ENCODE assay signal across 8 cellular contexts in the genomic region with DNA sequence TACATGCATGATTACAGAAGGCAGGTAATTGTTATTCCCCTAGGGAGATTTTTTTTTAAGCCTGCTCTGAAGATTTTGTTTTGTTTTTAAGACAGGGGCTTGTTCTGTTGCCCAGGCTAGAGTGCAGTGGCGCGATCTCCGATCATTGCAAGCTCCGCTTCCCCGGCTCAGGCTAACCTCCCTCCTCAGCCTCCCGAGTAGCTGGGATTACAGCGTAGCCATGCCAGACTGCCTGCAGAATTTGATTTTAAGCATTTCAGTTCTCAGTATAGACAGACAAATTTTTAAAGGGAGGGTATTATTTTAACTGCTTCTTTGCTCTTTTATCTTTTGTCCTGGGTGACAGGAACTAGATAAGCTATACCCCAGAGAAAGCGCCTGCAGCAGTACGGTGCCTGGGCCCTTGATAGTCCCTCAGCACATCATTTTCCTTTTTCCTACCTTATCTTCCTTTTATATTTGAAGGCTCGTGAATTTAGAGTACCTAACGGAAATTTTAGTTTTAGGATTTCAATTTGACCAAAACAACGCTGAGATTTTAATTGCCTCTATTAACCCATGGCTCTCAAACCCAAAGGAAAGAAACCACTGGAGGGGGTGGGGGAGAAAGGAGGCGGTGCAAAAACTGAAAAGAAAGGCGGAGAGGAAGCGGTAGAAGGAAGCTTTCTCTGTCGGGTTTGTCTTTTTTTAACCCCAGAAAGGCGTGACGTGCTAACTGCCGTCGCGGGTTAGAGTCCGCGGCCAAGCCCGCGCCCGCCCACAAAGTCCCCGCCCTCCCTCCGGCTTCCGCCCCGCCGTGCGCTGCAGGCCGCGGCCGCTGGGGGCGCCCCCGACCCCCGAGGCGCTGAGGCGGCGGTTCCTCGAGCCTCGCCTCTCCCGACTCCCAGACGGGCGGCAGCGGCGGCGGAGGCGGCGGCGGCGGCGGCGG. TPM values are rescaled to one million over a fixed set of nuclear protein-coding genes. Genes with fewer than 3 reads are reported as not detected.
DNase-seq lines count a peak whose midpoint lies in the region; ATAC-seq and TF ChIP-seq lines count a peak whose summit lies in the region.

A gene (plus strand): TSS at position 886 of the 928 bp plus-strand sequence. CDS start 329 bp downstream, outside the sequence.

- H3K4me3 ChIP-seq in PC-9 = peak within 1 kb of the TSS; percentile 69
- H3K4me3 ChIP-seq in naive thymus-derived CD4-positive, alpha-beta T cell (ENCODE audit: low read length) = peak within 1 kb of the TSS; percentile 65

- peak within 1 kb of the TSS in 9 of 10 donors; percentile 93 to 99 (median 96) for H3K4me3 Mint-ChIP-seq in naive thymus-derived CD4-positive, alpha-beta T cell
- H3K4me3 Mint-ChIP-seq in stimulated activated effector memory CD8-positive, alpha-beta T cell treated with anti-CD3 and anti-CD28 coated beads, Interleukin-12 subunit alpha, Interleukin-12 subunit beta, amount 100 ng/mL, for 72 hours = peak within 1 kb of the TSS; percentile 92

- peaks cover 0 to 10% (median 0%) of the 10 kb centered on the region in 5 donors for H3K27me3 Mint-ChIP-seq in naive thymus-derived CD4-positive, alpha-beta T cell

- POLR2A ChIA-PET in PC-9 (lab: Charles Lee; ENCODE audit: unreplicated experiment) = no interaction called here
- POLR2A ChIA-PET in naive thymus-derived CD4-positive, alpha-beta T cell (lab: Charles Lee) = interaction anchor here (0.9 to 4.6 kb wide), 7 partner anchors 8 to 359 kb away, joined by 3 to 53 read pairs (median 11); a partner anchor contains a TSS

- no peaks in the 10 kb centered on the region for H4K20me1 ChIP-seq in PC-9 (ENCODE audit: insufficient read depth)

- DNase-seq in DMS53 treated with DMSO at 0.1 percent for 48 hours (lab: John Stamatoyannopoulos, UW; ENCODE audit: unreplicated experiment) (peak; percentile 68), HuH-7 (ENCODE audit: low spot score) (peak; percentile 68), PC-9 (peak; percentile 69 to 89), fibroblast of gingiva (ENCODE audit: low read depth) (peak; percentile 78)
- DNase-seq in activated T-cell treated with anti-CD3 and anti-CD28 coated beads, Interleukin-2, amount 50 U/mL, for 1 hour = peak; percentile 97
- DNase-seq in naive thymus-derived CD4-positive, alpha-beta T cell = peak; percentile 84 to 94 (median 91)
- peak; percentile 92 to 96 for DNase-seq in stimulated activated effector memory CD8-positive, alpha-beta T cell treated with anti-CD3 and anti-CD28 coated beads, Interleukin-12 subunit alpha, Interleukin-12 subunit beta, amount 100 ng/mL, for 72 hours (ENCODE audit: low spot score in 2 of 2)

- peak within 1 kb of the TSS; percentile 88 for H2AFZ ChIP-seq in PC-9

- H3K79me2 ChIP-seq in PC-9 (ENCODE audit: low read depth) = 0 out of 2 replicates have a peak, but pooled peaks cover 13% of the 10 kb centered on the region

- 0 out of 2 replicates have a peak within 1 kb of the TSS, but pooled peaks have one; percentile 18 for H3K27ac ChIP-seq in PC-9
- peak within 1 kb of the TSS; percentile 68 for H3K27ac ChIP-seq in naive thymus-derived CD4-positive, alpha-beta T cell (ENCODE audit: low read depth, low read length)

- H3K4me1 Mint-ChIP-seq in naive thymus-derived CD4-positive, alpha-beta T cell = peaks cover 22 to 38% (median 32%) of the 10 kb centered on the region in 7 donors
- H3K4me1 Mint-ChIP-seq in stimulated activated effector memory CD8-positive, alpha-beta T cell treated with anti-CD3 and anti-CD28 coated beads, Interleukin-12 subunit alpha, Interleukin-12 subunit beta, amount 100 ng/mL, for 72 hours = peaks cover 25% of the 10 kb centered on the region

- CTCF ChIA-PET in PC-9 (lab: Charles Lee) = interaction anchor here (0.5 to 1.8 kb wide), 7 partner anchors 25 to 737 kb away, joined by 3 to 10 read pairs (median 5); a partner anchor contains a TSS
- CTCF ChIA-PET in naive thymus-derived CD4-positive, alpha-beta T cell (lab: Charles Lee) = interaction anchor here (0.7 to 6.2 kb wide), 14 partner anchors 8 to 873 kb away, joined by 3 to 99 read pairs (median 5); a partner anchor contains a TSS

- H3K9me3 Mint-ChIP-seq in naive thymus-derived CD4-positive, alpha-beta T cell = no peaks in the 10 kb centered on the region
- H3K9me3 Mint-ChIP-seq in stimulated activated effector memory CD8-positive, alpha-beta T cell treated with anti-CD3 and anti-CD28 coated beads, Interleukin-12 subunit alpha, Interleukin-12 subunit beta, amount 100 ng/mL, for 72 hours = no peaks in the 10 kb centered on the region

- H3K36me3 ChIP-seq in PC-9 (ENCODE audit: low read depth) = no peaks in the 10 kb centered on the region
- no peaks in the 10 kb centered on the region for H3K36me3 ChIP-seq in naive thymus-derived CD4-positive, alpha-beta T cell (ENCODE audit: control insufficient read depth in 2 of 3, insufficient read depth in 3 of 3, low read length in 3 of 3)

- H3F3A ChIP-seq in PC-9 (ENCODE audit: insufficient read depth, low read depth) = no peaks in the 10 kb centered on the region; the same call in 1 of the 2 replicates

- H3K9me3 ChIP-seq in PC-9 (ENCODE audit: insufficient read depth, low read depth) = no peaks in the 10 kb centered on the region
- H3K9me3 ChIP-seq in naive thymus-derived CD4-positive, alpha-beta T cell (ENCODE audit: control insufficient read depth in 2 of 3, low read length in 3 of 3) = no peaks in the 10 kb centered on the region

- H3K36me3 Mint-ChIP-seq in naive thymus-derived CD4-positive, alpha-beta T cell = no peaks in the 10 kb centered on the region
- H3K36me3 Mint-ChIP-seq in stimulated activated effector memory CD8-positive, alpha-beta T cell treated with anti-CD3 and anti-CD28 coated beads, Interleukin-12 subunit alpha, Interleukin-12 subunit beta, amount 100 ng/mL, for 72 hours = peaks cover 12% of the 10 kb centered on the region

- TSS peak; percentile 47 for BruUV-seq in PC-9 (replicated peaks; lab: Mats Ljungman, UMichigan)

- H3K4me2 ChIP-seq in PC-9 = peak within 1 kb of the TSS; percentile 83

- peaks cover 26% of the 10 kb centered on the region for H3K4me1 ChIP-seq in PC-9 (replicated peaks; ENCODE audit: insufficient read depth)
- H3K4me1 ChIP-seq in naive thymus-derived CD4-positive, alpha-beta T cell (ENCODE audit: control insufficient read depth in 2 of 2, insufficient read depth in 2 of 2, low read length in 2 of 2) = peaks cover 21 to 31% of the 10 kb centered on the region in 2 donors

- intact Hi-C loops in PC-9 (cut with micrococcal nuclease; ENCODE audit: unreplicated experiment) = no loop called here
- intact Hi-C loops in naive thymus-derived CD4-positive, alpha-beta T cell (cut with micrococcal nuclease) = loop anchor here (1.0 to 5.0 kb wide), 14 partner anchors 32 to 1779 kb away; a partner anchor contains a TSS

- H3K9me2 ChIP-seq in PC-9 (ENCODE audit: insufficient read depth) = no peaks in the 10 kb centered on the region

- H3K27ac Mint-ChIP-seq in naive thymus-derived CD4-positive, alpha-beta T cell = peak within 1 kb of the TSS; percentile 84 to 96 (median 91)
- peak within 1 kb of the TSS; percentile 77 for H3K27ac Mint-ChIP-seq in stimulated activated effector memory CD8-positive, alpha-beta T cell treated with anti-CD3 and anti-CD28 coated beads, Interleukin-12 subunit alpha, Interleukin-12 subunit beta, amount 100 ng/mL, for 72 hours

- no peaks in the 10 kb centered on the region for H3K27me3 ChIP-seq in PC-9 (ENCODE audit: insufficient read depth, low read depth)
- H3K27me3 ChIP-seq in naive thymus-derived CD4-positive, alpha-beta T cell (ENCODE audit: control insufficient read depth in 2 of 2, insufficient read depth in 2 of 2, low read length in 2 of 2) = no peaks in the 10 kb centered on the region

- TF ChIP-seq CTCF in PC-9 (conservative IDR thresholded peaks at IDR 0.05) = peak; percentile 62; the same call in 1 of the 2 replicates

- ATAC-seq in GM21528 (IDR thresholded peaks at IDR 0.05; ENCODE audit: low FRiP score, unreplicated experiment) = peak; percentile 73
- ATAC-seq in naive thymus-derived CD4-positive, alpha-beta T cell = peak; percentile 94
- peak; percentile 87 for ATAC-seq in stimulated activated effector memory CD8-positive, alpha-beta T cell treated with anti-CD3 and anti-CD28 coated beads, Interleukin-12 subunit alpha, Interleukin-12 subunit beta, amount 100 ng/mL, for 72 hours

RNA-seq across cellular contexts. Expression of the gene that starts here (rescaled TPM):
- 31.6 and 31.9 TPM in 2 replicates for total RNA-seq in PC-9 (2021)
- total RNA-seq in naive thymus-derived CD4-positive, alpha-beta T cell = 10 to 100 TPM in 3 of 5 experiments, 1 to 10 TPM in 2; 7.8 to 15.9 (median 10.9) TPM
- polyA plus RNA-seq in naive thymus-derived CD4-positive, alpha-beta T cell = under 1 TPM; 0.72 to 0.76 TPM

Comparison
In these comparisons a context has a peak if more than half of its experiments do, and no peak if none do; other contexts are left out.
1. Peak in every context shown above with its lines: DNase-seq, ATAC-seq, H3K4me3 ChIP-seq and H3K27ac ChIP-seq.